Comparison of ENCODE assay signal across 18 cellular contexts in genomic region chr14:44030963-44031362, GRCh38.
"Had no signal": no experiment of that assay in that cellular context is flagged by ENCODE, and none has a peak within 500 bp of the region (broad histone marks: within the 10 kb centered on the region; RNA-seq: fewer than 3 reads in every experiment).

No MANE protein-coding gene starts in this region.

- H3K4me1 ChIP-seq: adrenal gland, left lung, prostate gland had no signal

- H3K4me1 Mint-ChIP-seq: activated CD4-positive, alpha-beta T cell treated with anti-CD3 and anti-CD28 coated beads for 36 hours; natural killer cell had no signal

- H3K27me3 ChIP-seq: adrenal gland, cardiac muscle cell, left lung, tibial nerve had no signal

- H3K27ac ChIP-seq: adrenal gland, cardiac muscle cell, left lung, prostate gland, skin epidermis, tibial nerve, WERI-Rb-1 had no signal

- H3K27ac Mint-ChIP-seq: activated CD4-positive, alpha-beta memory T cell treated with anti-CD3 and anti-CD28 coated beads for 36 hours; activated CD4-positive, alpha-beta T cell treated with anti-CD3 and anti-CD28 coated beads for 36 hours; activated T-cell treated with anti-CD3 and anti-CD28 coated beads, Interleukin-2, amount 50 U/mL, for 24 hours; natural killer cell had no signal

- H3K9me3 ChIP-seq: adrenal gland, left lung, prostate gland, tibial nerve had no signal

- DNase-seq: activated CD4-positive, alpha-beta memory T cell treated with anti-CD3 and anti-CD28 coated beads for 36 hours; activated CD4-positive, alpha-beta T cell treated with anti-CD3 and anti-CD28 coated beads for 36 hours; activated effector memory CD4-positive, alpha-beta T cell treated with Interleukin-2 at 50 U/mL for 16 hours; activated naive CD4-positive, alpha-beta T cell treated with anti-CD3 and anti-CD28 coated beads, Interleukin-2, amount 50 U/mL, for 16 hours; activated T-cell treated with anti-CD3 and anti-CD28 coated beads, Interleukin-2, amount 50 U/mL, for 24 hours; adrenal gland; kidney; left lung; natural killer cell; right cardiac atrium; stimulated activated CD4-positive, alpha-beta T cell treated with anti-CD3 and anti-CD28 coated beads, Interleukin-4, amount 100 ng/mL, for 24 hours; stimulated activated naive CD4-positive, alpha-beta T cell; WERI-Rb-1 had no signal

- H3K36me3 ChIP-seq: adrenal gland, cardiac muscle cell, left lung, prostate gland, tibial nerve, WERI-Rb-1 had no signal

- FAIRE-seq: endometrium, kidney had no signal

- H3K4me3 ChIP-seq: adrenal gland, cardiac muscle cell, left lung, prostate gland, skin epidermis, tibial nerve had no signal

- H3K9me3 Mint-ChIP-seq: activated T-cell treated with anti-CD3 and anti-CD28 coated beads, Interleukin-2, amount 50 U/mL, for 24 hours had no signal

- H3K36me3 Mint-ChIP-seq: activated CD4-positive, alpha-beta memory T cell treated with anti-CD3 and anti-CD28 coated beads for 36 hours; natural killer cell had no signal

- H3K27me3 Mint-ChIP-seq: activated CD4-positive, alpha-beta memory T cell treated with anti-CD3 and anti-CD28 coated beads for 36 hours; activated CD4-positive, alpha-beta T cell treated with anti-CD3 and anti-CD28 coated beads for 36 hours; activated T-cell treated with anti-CD3 and anti-CD28 coated beads, Interleukin-2, amount 50 U/mL, for 24 hours had no signal

- H3K4me3 Mint-ChIP-seq: activated CD4-positive, alpha-beta memory T cell treated with anti-CD3 and anti-CD28 coated beads for 36 hours; activated CD4-positive, alpha-beta T cell treated with anti-CD3 and anti-CD28 coated beads for 36 hours; activated T-cell treated with anti-CD3 and anti-CD28 coated beads, Interleukin-2, amount 50 U/mL, for 24 hours; natural killer cell had no signal
